In the genomic region with DNA sequence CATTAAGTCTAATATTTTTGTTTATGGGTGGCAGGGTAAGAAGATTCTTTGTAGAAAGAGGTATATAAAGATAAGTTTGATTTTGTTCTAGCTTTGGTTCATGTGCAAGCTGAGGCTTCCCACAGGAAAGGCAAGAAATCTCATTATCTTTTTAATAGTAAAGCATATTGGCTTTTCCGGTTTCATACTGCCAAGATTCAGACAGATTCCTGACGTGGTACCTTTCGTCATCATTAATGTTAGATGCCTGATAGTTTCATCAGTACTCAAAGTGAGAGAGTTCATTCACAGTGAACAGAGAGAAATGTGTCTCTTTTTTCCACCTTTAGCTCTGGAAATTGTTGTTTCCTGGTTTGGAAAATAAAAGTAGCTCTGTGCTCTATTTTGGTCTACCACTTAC, we compare ENCODE assay signal across 28 cellular contexts. TPM values are rescaled to one million over a fixed set of nuclear protein-coding genes. Genes with fewer than 3 reads are reported as not detected.
DNase-seq lines count a peak whose midpoint lies in the region; ATAC-seq and TF ChIP-seq lines count a peak whose summit lies in the region.
"Had no signal": no experiment of that assay in that cellular context is flagged by ENCODE, and none has a peak within 500 bp of the region (broad histone marks: within the 10 kb centered on the region; RNA-seq: fewer than 3 reads in every experiment).

No MANE protein-coding gene starts in this region.

- H3K9me3 ChIP-seq in A673 (ENCODE audit: low read depth, low read length, poor library complexity, severe bottlenecking) (no peaks in the 10 kb centered on the region), H9 (ENCODE audit: control insufficient read depth, low read depth, low read length) (no peaks in the 10 kb centered on the region), fibroblast of lung (ENCODE audit: control insufficient read depth, insufficient read depth, low read depth, low read length) (no peaks in the 10 kb centered on the region), sigmoid colon (no peaks in the 10 kb centered on the region), body of pancreas (no peaks in the 10 kb centered on the region)
- H3K9me3 ChIP-seq: adrenal gland, BE2C, colonic mucosa, left lung, neutrophil, suprapubic skin, vagina had no signal

- intact Hi-C loops in A673 (cut with micrococcal nuclease; ENCODE audit: unreplicated experiment) (no loop called here), sigmoid colon (cut with DNase I) (loop anchor here (10.0 kb wide), 1 partner anchor 546 kb away; no protein-coding TSS in a partner anchor), body of pancreas (cut with DNase I) (no loop called here)

- H3K4ac ChIP-seq in H9 (ENCODE audit: low read depth, low read length): no peak overlapping the region

- no peaks in the 10 kb centered on the region for H4K20me1 ChIP-seq in H9 (ENCODE audit: control insufficient read depth, insufficient read depth, insufficient read length)
- no peaks in the 10 kb centered on the region for H4K20me1 ChIP-seq in fibroblast of lung (ENCODE audit: control insufficient read depth, extremely low read depth, insufficient read depth, low read length)

- H3K9ac ChIP-seq in H9 (ENCODE audit: extremely low read depth, insufficient read length, low read length): no peak overlapping the region
- no peak overlapping the region for H3K9ac ChIP-seq in fibroblast of lung (ENCODE audit: insufficient read depth, low read length)

- POLR2A ChIA-PET in A673 (lab: Charles Lee; ENCODE audit: low non-redundant PET): no interaction called here

- no peak overlapping the region for H3K4me3 Mint-ChIP-seq in H9
- H3K4me3 Mint-ChIP-seq in natural killer cell treated with Interleukin-12 subunit alpha and Interleukin-12 subunit beta and Interleukin-15 and Interleukin-18, amount 100 ng/mL, for 72 hours: no peak overlapping the region
- H3K4me3 Mint-ChIP-seq: activated CD4-positive, alpha-beta memory T cell treated with anti-CD3 and anti-CD28 coated beads for 36 hours; activated naive CD4-positive, alpha-beta T cell treated with anti-CD3 and anti-CD28 coated beads for 36 hours; stimulated activated naive B cell treated with anti-CD40 and anti-IgM and Interleukin-4, amounts not matched to agents 10 μg/mL and 1 μg/mL and 100 μg/mL, for 72 hours had no signal

- H3K27me3 Mint-ChIP-seq in H9 (ENCODE audit: low read depth): no peaks in the 10 kb centered on the region
- H3K27me3 Mint-ChIP-seq in natural killer cell treated with Interleukin-12 subunit alpha and Interleukin-12 subunit beta and Interleukin-15 and Interleukin-18, amount 100 ng/mL, for 72 hours: no peaks in the 10 kb centered on the region
- H3K27me3 Mint-ChIP-seq: activated CD4-positive, alpha-beta memory T cell treated with anti-CD3 and anti-CD28 coated beads for 36 hours; progenitor cell of endocrine pancreas; stimulated activated naive B cell treated with anti-CD40 and anti-IgM and Interleukin-4, amounts not matched to agents 10 μg/mL and 1 μg/mL and 100 μg/mL, for 72 hours had no signal

- no peak overlapping the region for H3K56ac ChIP-seq in H9 (ENCODE audit: insufficient read length, low read depth, low read length)

- H3K27ac ChIP-seq in A673 (ENCODE audit: low read depth, low read length, poor library complexity, severe bottlenecking) (peak overlapping the region; percentile 22), H9 (ENCODE audit: insufficient read length, low read depth, low read length) (no peak overlapping the region), fibroblast of lung (ENCODE audit: insufficient read depth, low read length) (peak overlapping the region; percentile 56), sigmoid colon (peak overlapping the region; percentile 97 to 99 (median 98)), body of pancreas (peak overlapping the region in 1 of 4 donors; percentile 6)
- H3K27ac ChIP-seq: neutrophil, suprapubic skin, vagina had no signal

- H3K4me1 Mint-ChIP-seq in H9: peaks cover 8 to 13% of the 10 kb centered on the region in 2 experiments
- peaks cover 3 to 10% of the 10 kb centered on the region in 2 donors for H3K4me1 Mint-ChIP-seq in natural killer cell treated with Interleukin-12 subunit alpha and Interleukin-12 subunit beta and Interleukin-15 and Interleukin-18, amount 100 ng/mL, for 72 hours (ENCODE audit: low read depth in 2 of 2)
- H3K4me1 Mint-ChIP-seq: stimulated activated naive B cell treated with anti-CD40 and anti-IgM and Interleukin-4, amounts not matched to agents 10 μg/mL and 1 μg/mL and 100 μg/mL, for 72 hours had no signal

- H3K18ac ChIP-seq in H9 (ENCODE audit: insufficient read length, low read depth, low read length): no peak overlapping the region

- no peak overlapping the region for H2BK15ac ChIP-seq in H9 (ENCODE audit: low read depth, low read length)

- H3K23me2 ChIP-seq in H9 (ENCODE audit: insufficient read length, low read depth, low read length, poor library complexity, severe bottlenecking): no peaks in the 10 kb centered on the region

- peaks cover 53 to 100% (median 98%) of the 10 kb centered on the region in 3 experiments; a peak in 6 of 7 replicates for H3K36me3 Mint-ChIP-seq in H9 (ENCODE audit: insufficient read depth in 1 of 3, low read depth in 3 of 3)
- peaks cover 12% of the 10 kb centered on the region for H3K36me3 Mint-ChIP-seq in natural killer cell treated with Interleukin-12 subunit alpha and Interleukin-12 subunit beta and Interleukin-15 and Interleukin-18, amount 100 ng/mL, for 72 hours

- H3K4me2 ChIP-seq in H9 (ENCODE audit: insufficient read depth, insufficient read length, low read length) (no peak overlapping the region), fibroblast of lung (ENCODE audit: extremely low read depth, insufficient read depth, low read length) (no peak overlapping the region)

- H3K27ac Mint-ChIP-seq in H9: peak overlapping the region in 2 of 3 experiments; percentile 50; a peak in 4 of 7 replicates
- no peak overlapping the region for H3K27ac Mint-ChIP-seq in natural killer cell treated with Interleukin-12 subunit alpha and Interleukin-12 subunit beta and Interleukin-15 and Interleukin-18, amount 100 ng/mL, for 72 hours
- H3K27ac Mint-ChIP-seq: activated CD4-positive, alpha-beta memory T cell treated with anti-CD3 and anti-CD28 coated beads for 36 hours; activated naive CD4-positive, alpha-beta T cell treated with anti-CD3 and anti-CD28 coated beads for 36 hours; progenitor cell of endocrine pancreas; stimulated activated naive B cell treated with anti-CD40 and anti-IgM and Interleukin-4, amounts not matched to agents 10 μg/mL and 1 μg/mL and 100 μg/mL, for 72 hours had no signal

- H3K23ac ChIP-seq in H9 (ENCODE audit: insufficient read length, low read depth, low read length): no peak overlapping the region

- WGBS in H9 (ENCODE audit: extremely low coverage, insufficient read length, low lambda C conversion rate): no CpG with 5 or more reads among the region's 3 CpGs
- 63 to 81% methylated on average over 3 of the region's 3 CpGs for WGBS in sigmoid colon, 2 donors
- WGBS in body of pancreas, 2 donors: 39 to 40% methylated on average over 3 of the region's 3 CpGs

- H2AK5ac ChIP-seq in H9 (ENCODE audit: insufficient read length, low read length): no peak overlapping the region

- H3K4me3 ChIP-seq in A673 (ENCODE audit: low read depth, low read length, poor library complexity, severe bottlenecking) (no peak overlapping the region), fibroblast of lung (replicated peaks in 1 of 4; ENCODE audit: control extremely low read depth in 1 of 4, insufficient read depth in 1 of 4, low read depth in 3 of 4, low read length in 4 of 4) (no peak overlapping the region), sigmoid colon (no peak overlapping the region), body of pancreas (no peak overlapping the region)
- H3K4me3 ChIP-seq: adrenal gland, colonic mucosa, left lung, suprapubic skin, vagina had no signal

- no peak overlapping the region for H4K5ac ChIP-seq in H9 (ENCODE audit: insufficient read length, low read depth, low read length)

- CTCF ChIA-PET in A673 (lab: Charles Lee): no interaction called here

- DNase-seq in A673 (ENCODE audit: low spot score) (peak; percentile 17), H9 (no peak), fibroblast of lung (ENCODE audit: low read depth in 2 of 2) (no peak), sigmoid colon (no peak), hippocampal formation (lab: John Stamatoyannopoulos, UW) (no peak), body of pancreas (no peak), HuH-7 (ENCODE audit: low spot score) (no peak)
- no peak for DNase-seq in natural killer cell treated with Interleukin-12 subunit alpha and Interleukin-12 subunit beta and Interleukin-15 and Interleukin-18, amount 100 ng/mL, for 72 hours (ENCODE audit: low spot score)
- DNase-seq: ACHN; activated CD4-positive, alpha-beta memory T cell treated with anti-CD3 and anti-CD28 coated beads for 36 hours; activated CD4-positive, CD25-positive, alpha-beta regulatory T cell treated with anti-CD3 and anti-CD28 coated beads, Interleukin-2, amount 50 U/mL, for 72 hours; activated naive CD4-positive, alpha-beta T cell treated with anti-CD3 and anti-CD28 coated beads for 36 hours; BE2C; colonic mucosa; effector CD4-positive, alpha-beta T cell; H7; KBM-7; left lung; NCI-H1105 treated with DMSO at 0.1 percent for 48 hours; NCI-H1930; NCI-H510A treated with DMSO at 0.1 percent for 48 hours; stimulated activated naive B cell treated with anti-CD40 and anti-IgM and Interleukin-4, amounts not matched to agents 10 μg/mL and 1 μg/mL and 100 μg/mL, for 72 hours; T-helper 2 cell had no signal

- H3K36me3 ChIP-seq in A673 (ENCODE audit: insufficient read depth, low read length, poor library complexity, severe bottlenecking): no peaks in the 10 kb centered on the region
- peaks cover 36% of the 10 kb centered on the region for H3K36me3 ChIP-seq in fibroblast of lung (ENCODE audit: control insufficient read depth, insufficient read depth, low read length)
- peaks cover 67 to 96% (median 76%) of the 10 kb centered on the region in 4 donors for H3K36me3 ChIP-seq in sigmoid colon
- peaks cover 19 to 56% of the 10 kb centered on the region in 2 donors for H3K36me3 ChIP-seq in body of pancreas (replicated peaks in 1 of 2; ENCODE audit: insufficient read depth in 1 of 2, low read depth in 2 of 2)

- H4K8ac ChIP-seq in H9 (replicated peaks; ENCODE audit: insufficient read length, low read depth, low read length): no peak overlapping the region

- H3K79me2 ChIP-seq in H9 (ENCODE audit: insufficient read depth, low read length) (no peaks in the 10 kb centered on the region), fibroblast of lung (ENCODE audit: control insufficient read depth, insufficient read depth, low read length) (peaks cover 18% of the 10 kb centered on the region)

- no peak for TF ChIP-seq POLR2A in sigmoid colon (IDR thresholded peaks at IDR 0.05)
- no peak for TF ChIP-seq POLR2A in body of pancreas (IDR thresholded peaks at IDR 0.05)

- no peak overlapping the region for H2AFZ ChIP-seq in H9 (ENCODE audit: low read length)
- no peak overlapping the region for H2AFZ ChIP-seq in fibroblast of lung (ENCODE audit: low read length)

- H3K4me1 ChIP-seq in A673 (ENCODE audit: insufficient read depth, low read length, poor library complexity, severe bottlenecking): peaks cover 9% of the 10 kb centered on the region
- H3K4me1 ChIP-seq in H9 (ENCODE audit: insufficient read depth, low read length): no peaks in the 10 kb centered on the region
- peaks cover 33% of the 10 kb centered on the region for H3K4me1 ChIP-seq in fibroblast of lung (ENCODE audit: control insufficient read depth, extremely low read depth, insufficient read depth, low read length)
- peaks cover 0 to 100% (median 97%) of the 10 kb centered on the region in 4 donors for H3K4me1 ChIP-seq in sigmoid colon
- peaks cover 22% of the 10 kb centered on the region for H3K4me1 ChIP-seq in body of pancreas

- no peak for TF ChIP-seq EP300 in sigmoid colon (IDR thresholded peaks at IDR 0.05)

- H3K27me3 ChIP-seq in A673 (replicated peaks; ENCODE audit: insufficient read depth, low read depth, low read length, poor library complexity) (no peaks in the 10 kb centered on the region), H9 (ENCODE audit: insufficient read depth, low read length) (no peaks in the 10 kb centered on the region), fibroblast of lung (ENCODE audit: control insufficient read depth, insufficient read depth, low read length) (no peaks in the 10 kb centered on the region), sigmoid colon (no peaks in the 10 kb centered on the region), body of pancreas (no peaks in the 10 kb centered on the region)
- H3K27me3 ChIP-seq: adrenal gland, BE2C, colonic mucosa, left lung, neutrophil, suprapubic skin, vagina had no signal

- TF ChIP-seq CTCF in A673 (conservative IDR thresholded peaks at IDR 0.05; ENCODE audit: low read depth, low read length): no peak
- no peak for TF ChIP-seq CTCF in H9 (conservative IDR thresholded peaks at IDR 0.05)
- TF ChIP-seq CTCF in fibroblast of lung (conservative IDR thresholded peaks at IDR 0.05 in 1 of 2, IDR thresholded peaks at IDR 0.05 in 1 of 2; ENCODE audit: low read depth in 1 of 2, low read length in 2 of 2): no peak
- TF ChIP-seq CTCF in sigmoid colon (IDR thresholded peaks at IDR 0.05): no peak
- TF ChIP-seq CTCF in body of pancreas (IDR thresholded peaks at IDR 0.05): no peak

- no peak overlapping the region for H2BK120ac ChIP-seq in H9 (ENCODE audit: low read depth, low read length, poor library complexity, severe bottlenecking)

- no peaks in the 10 kb centered on the region for H3K9me3 Mint-ChIP-seq in H9
- H3K9me3 Mint-ChIP-seq in natural killer cell treated with Interleukin-12 subunit alpha and Interleukin-12 subunit beta and Interleukin-15 and Interleukin-18, amount 100 ng/mL, for 72 hours: no peaks in the 10 kb centered on the region
- H3K9me3 Mint-ChIP-seq: activated CD4-positive, alpha-beta memory T cell treated with anti-CD3 and anti-CD28 coated beads for 36 hours; activated naive CD4-positive, alpha-beta T cell treated with anti-CD3 and anti-CD28 coated beads for 36 hours; stimulated activated naive B cell treated with anti-CD40 and anti-IgM and Interleukin-4, amounts not matched to agents 10 μg/mL and 1 μg/mL and 100 μg/mL, for 72 hours had no signal

- no peak overlapping the region for H2BK5ac ChIP-seq in H9 (ENCODE audit: insufficient read length, low read length)

- no peak overlapping the region for H2BK12ac ChIP-seq in H9 (ENCODE audit: insufficient read length, low read depth, low read length)

- BruUV-seq in A673 (replicated peaks; lab: Mats Ljungman, UMichigan): no TSS peak

- no peak overlapping the region for H3T11ph ChIP-seq in H9 (ENCODE audit: low read length)

- no peak overlapping the region for H2BK20ac ChIP-seq in H9 (ENCODE audit: low read depth, low read length, poor library complexity, severe bottlenecking)

- no peak overlapping the region for H3K14ac ChIP-seq in H9 (ENCODE audit: insufficient read depth, low read length)

- no peak for ATAC-seq in body of pancreas
- ATAC-seq in natural killer cell treated with Interleukin-12 subunit alpha and Interleukin-12 subunit beta and Interleukin-15 and Interleukin-18, amount 100 ng/mL, for 72 hours: no peak
- ATAC-seq: stimulated activated naive B cell treated with anti-CD40 and anti-IgM and Interleukin-4, amounts not matched to agents 10 μg/mL and 1 μg/mL and 100 μg/mL, for 72 hours had no signal

- no peaks in the 10 kb centered on the region for H3K79me1 ChIP-seq in H9 (ENCODE audit: insufficient read depth, low read depth, low read length, poor library complexity, severe bottlenecking)

- no peak overlapping the region for H4K91ac ChIP-seq in H9 (ENCODE audit: insufficient read length, low read depth, low read length)

RNA-seq across cellular contexts. Expression of gene TPM1, which starts 16.5 kb away (rescaled TPM):
- 31.2 and 34.5 TPM in 2 replicates for total RNA-seq in A673 (2021)
- 731 and 748 TPM in 2 replicates for total RNA-seq in H9 (2021)
- total RNA-seq in fibroblast of lung: 224 and 279 TPM in 2 replicates
- 515 and 1,732 TPM in 2 replicates for polyA plus RNA-seq in fibroblast of lung
- polyA plus RNA-seq in fibroblast of lung (2012): 351 and 1,059 TPM in 2 replicates
- 61.4 and 196 TPM in 2 replicates for polyA minus RNA-seq in fibroblast of lung (ENCODE audit: low replicate concordance)
- 1,000 to 10,000 TPM; 2,634 to 4,179 (median 3,850) TPM for total RNA-seq in sigmoid colon
- polyA plus RNA-seq in sigmoid colon: 100 to 1,000 TPM; 438 to 950 (median 563) TPM
- 100 to 1,000 TPM; 417 to 435 TPM for total RNA-seq in body of pancreas
- 10 to 100 TPM in 1 of 2 donors, 1 to 10 TPM in 1; 7.0 to 12.1 TPM for total RNA-seq in natural killer cell treated with Interleukin-12 subunit alpha and Interleukin-12 subunit beta and Interleukin-15 and Interleukin-18, amount 100 ng/mL, for 72 hours

Comparison
In these comparisons a context has a peak if more than half of its experiments do, and no peak if none do; other contexts are left out.
1. H3K27ac Mint-ChIP-seq: peak in H9 (2 of 3); none in natural killer cell treated with Interleukin-12 subunit alpha and Interleukin-12 subunit beta and Interleukin-15 and Interleukin-18, amount 100 ng/mL, for 72 hours (0 of 2).